1 cellular context compared by ENCODE assay signal in the genomic region with DNA sequence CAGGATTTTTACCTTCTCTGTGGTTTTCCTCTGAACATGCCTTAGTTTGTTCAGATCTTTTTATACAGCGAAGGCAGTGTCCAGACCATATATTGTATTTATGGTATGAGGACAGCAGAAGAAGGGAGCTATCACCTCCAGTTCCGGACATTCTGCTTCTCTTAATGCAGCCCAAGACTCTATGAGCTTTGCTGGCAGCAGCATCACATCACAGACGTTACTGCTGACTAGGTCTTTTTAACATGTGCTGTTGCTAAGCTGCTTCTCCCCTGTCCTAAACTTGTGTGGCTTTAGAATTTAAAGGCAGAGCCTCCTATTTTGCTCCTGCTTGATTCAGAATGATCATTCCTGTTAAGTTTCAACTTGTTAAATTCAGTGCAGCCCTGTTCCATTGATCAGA.
TF ChIP-seq lines count a peak whose summit lies in the region.

No MANE protein-coding gene starts in this region.

TF ChIP-seq in HepG2, 621 proteins besides CTCF, POLR2A, EP300 and RAD21 (continued from another document):
- TF ChIP-seq, protein P1, sequence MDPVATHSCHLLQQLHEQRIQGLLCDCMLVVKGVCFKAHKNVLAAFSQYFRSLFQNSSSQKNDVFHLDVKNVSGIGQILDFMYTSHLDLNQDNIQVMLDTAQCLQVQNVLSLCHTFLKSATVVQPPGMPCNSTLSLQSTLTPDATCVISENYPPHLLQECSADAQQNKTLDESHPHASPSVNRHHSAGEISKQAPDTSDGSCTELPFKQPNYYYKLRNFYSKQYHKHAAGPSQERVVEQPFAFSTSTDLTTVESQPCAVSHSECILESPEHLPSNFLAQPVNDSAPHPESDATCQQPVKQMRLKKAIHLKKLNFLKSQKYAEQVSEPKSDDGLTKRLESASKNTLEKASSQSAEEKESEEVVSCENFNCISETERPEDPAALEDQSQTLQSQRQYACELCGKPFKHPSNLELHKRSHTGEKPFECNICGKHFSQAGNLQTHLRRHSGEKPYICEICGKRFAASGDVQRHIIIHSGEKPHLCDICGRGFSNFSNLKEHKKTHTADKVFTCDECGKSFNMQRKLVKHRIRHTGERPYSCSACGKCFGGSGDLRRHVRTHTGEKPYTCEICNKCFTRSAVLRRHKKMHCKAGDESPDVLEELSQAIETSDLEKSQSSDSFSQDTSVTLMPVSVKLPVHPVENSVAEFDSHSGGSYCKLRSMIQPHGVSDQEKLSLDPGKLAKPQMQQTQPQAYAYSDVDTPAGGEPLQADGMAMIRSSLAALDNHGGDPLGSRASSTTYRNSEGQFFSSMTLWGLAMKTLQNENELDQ (CRISPR knock-in tag; IDR thresholded peaks at IDR 0.05; ENCODE audit: borderline replicate concordance), result no peak
TF ChIP-seq in HepG2: peak in this region for 2.
